ENCODE assay signal across 24 cellular contexts in genomic region chr9:125293134-125293533, GRCh38. TPM values are rescaled to one million over a fixed set of nuclear protein-coding genes. Genes with fewer than 3 reads are reported as not detected.
DNase-seq lines count a peak whose midpoint lies in the region; ATAC-seq and TF ChIP-seq lines count a peak whose summit lies in the region.
"Had no signal": no experiment of that assay in that cellular context is flagged by ENCODE, and none has a peak within 500 bp of the region (broad histone marks: within the 10 kb centered on the region; RNA-seq: fewer than 3 reads in every experiment).

No MANE protein-coding gene starts in this region.

- no peak overlapping the region for H3K4me3 ChIP-seq in Panc1 (ENCODE audit: low read depth in 2 of 2, low read length in 2 of 2)
- H3K4me3 ChIP-seq: A549, heart right ventricle, upper lobe of right lung had no signal

- peak overlapping the region; percentile 39; the same call in 1 of the 2 replicates for H3K27ac ChIP-seq in Panc1 (ENCODE audit: low read length)
- H3K27ac ChIP-seq: A549, heart right ventricle, upper lobe of right lung had no signal

- DNase-seq in activated CD8-positive, alpha-beta T cell treated with anti-CD3 and anti-CD28 coated beads for 36 hours, result no peak
- DNase-seq in activated CD8-positive, alpha-beta T cell treated with anti-CD3 and anti-CD28 coated beads, Interleukin-2, amount 10 ng/mL, durations not matched to agents 7 days and 5 days, result no peak
- DNase-seq in Panc1 (ENCODE audit: low read depth, low spot score), result no peak
- peak; percentile 79 for DNase-seq in renal cortical epithelial cell (ENCODE audit: low read depth)
- no peak for DNase-seq in NCI-H2227 treated with DMSO at 0.1 percent for 48 hours (lab: John Stamatoyannopoulos, UW)
- no peak for DNase-seq in NCI-H1417 treated with DMSO at 0.1 percent for 48 hours (lab: John Stamatoyannopoulos, UW)
- DNase-seq in SIG-M5 (lab: John Stamatoyannopoulos, UW), result no peak
- DNase-seq: activated CD4-positive, alpha-beta memory T cell treated with anti-CD3 and anti-CD28 coated beads for 36 hours; activated naive CD4-positive, alpha-beta T cell treated with anti-CD3 and anti-CD28 coated beads, Interleukin-2, amount 50 U/mL, for 16 hours; activated T-cell treated with anti-CD3 and anti-CD28 coated beads, Interleukin-2, amount 50 U/mL, for 24 hours; H9; heart right ventricle; mesendoderm; natural killer cell; NCI-H2029; NCI-H524; posterior cingulate gyrus; stimulated activated CD4-positive, alpha-beta T cell treated with anti-CD3 and anti-CD28 coated beads, Interleukin-1b, Interleukin-23, amount 100 ng/mL, for 48 hours; upper lobe of right lung had no signal

- intact Hi-C loops in activated CD8-positive, alpha-beta T cell treated with anti-CD3 and anti-CD28 coated beads for 36 hours (cut with micrococcal nuclease), result no loop called here
- intact Hi-C loops in Panc1 (cut with micrococcal nuclease; ENCODE audit: unreplicated experiment), result no loop called here

- H3K4me1 Mint-ChIP-seq in activated CD8-positive, alpha-beta T cell treated with anti-CD3 and anti-CD28 coated beads for 36 hours (ENCODE audit: low read depth), result peaks cover 3% of the 10 kb centered on the region
- H3K4me1 Mint-ChIP-seq in activated CD8-positive, alpha-beta T cell treated with anti-CD3 and anti-CD28 coated beads, Interleukin-2, amount 10 ng/mL, durations not matched to agents 7 days and 5 days (ENCODE audit: low read depth), result peaks cover 3% of the 10 kb centered on the region

- no peak overlapping the region for H3K4me3 Mint-ChIP-seq in activated CD8-positive, alpha-beta T cell treated with anti-CD3 and anti-CD28 coated beads for 36 hours
- no peak overlapping the region for H3K4me3 Mint-ChIP-seq in activated CD8-positive, alpha-beta T cell treated with anti-CD3 and anti-CD28 coated beads, Interleukin-2, amount 10 ng/mL, durations not matched to agents 7 days and 5 days
- H3K4me3 Mint-ChIP-seq: activated CD4-positive, alpha-beta memory T cell treated with anti-CD3 and anti-CD28 coated beads for 36 hours; activated T-cell treated with anti-CD3 and anti-CD28 coated beads, Interleukin-2, amount 50 U/mL, for 24 hours; H9; natural killer cell; stimulated activated naive CD8-positive, alpha-beta T cell treated with anti-CD3 and anti-CD28 coated beads, Interleukin-15, Interleukin-2, amounts not matched to agents 100 ng/mL and 50 ng/mL, for 24 hours; T-helper 1 cell treated with Interleukin-12 subunit alpha and Interleukin-12 subunit beta and Interleukin-4 antibody, amounts not matched to agents 30 μg/mL and 1 μg/mL, for 36 hours had no signal

- in situ Hi-C loops in Panc1 (cut with HindIII; ENCODE audit: low pct_unique_long_range_greater_than_20kb, low sequenced_read_pairs), result no loop called here

- H3K9me3 ChIP-seq in Panc1 (ENCODE audit: control insufficient read depth, insufficient read depth, low read depth, low read length), result no peaks in the 10 kb centered on the region
- H3K9me3 ChIP-seq: A549, heart right ventricle, upper lobe of right lung had no signal

- H3K27me3 Mint-ChIP-seq in activated CD8-positive, alpha-beta T cell treated with anti-CD3 and anti-CD28 coated beads for 36 hours, result no peaks in the 10 kb centered on the region
- H3K27me3 Mint-ChIP-seq in activated CD8-positive, alpha-beta T cell treated with anti-CD3 and anti-CD28 coated beads, Interleukin-2, amount 10 ng/mL, durations not matched to agents 7 days and 5 days (ENCODE audit: low read depth), result no peaks in the 10 kb centered on the region
- H3K27me3 Mint-ChIP-seq: activated CD4-positive, alpha-beta memory T cell treated with anti-CD3 and anti-CD28 coated beads for 36 hours; activated T-cell treated with anti-CD3 and anti-CD28 coated beads, Interleukin-2, amount 50 U/mL, for 24 hours; stimulated activated naive CD8-positive, alpha-beta T cell treated with anti-CD3 and anti-CD28 coated beads, Interleukin-15, Interleukin-2, amounts not matched to agents 100 ng/mL and 50 ng/mL, for 24 hours had no signal

- BruUV-seq in Panc1 (replicated peaks; lab: Mats Ljungman, UMichigan), result no TSS peak

- H3K27ac Mint-ChIP-seq in activated CD8-positive, alpha-beta T cell treated with anti-CD3 and anti-CD28 coated beads for 36 hours, result no peak overlapping the region
- no peak overlapping the region for H3K27ac Mint-ChIP-seq in activated CD8-positive, alpha-beta T cell treated with anti-CD3 and anti-CD28 coated beads, Interleukin-2, amount 10 ng/mL, durations not matched to agents 7 days and 5 days
- H3K27ac Mint-ChIP-seq: activated CD4-positive, alpha-beta memory T cell treated with anti-CD3 and anti-CD28 coated beads for 36 hours; activated T-cell treated with anti-CD3 and anti-CD28 coated beads, Interleukin-2, amount 50 U/mL, for 24 hours; H9; natural killer cell; stimulated activated naive CD8-positive, alpha-beta T cell treated with anti-CD3 and anti-CD28 coated beads, Interleukin-15, Interleukin-2, amounts not matched to agents 100 ng/mL and 50 ng/mL, for 24 hours; T-helper 1 cell treated with Interleukin-12 subunit alpha and Interleukin-12 subunit beta and Interleukin-4 antibody, amounts not matched to agents 30 μg/mL and 1 μg/mL, for 36 hours had no signal

- H3K27me3 ChIP-seq in Panc1 (ENCODE audit: control insufficient read depth, insufficient read depth, low read length), result no peaks in the 10 kb centered on the region
- H3K27me3 ChIP-seq: heart right ventricle, upper lobe of right lung had no signal

- H3K36me3 ChIP-seq in Panc1 (ENCODE audit: control insufficient read depth, insufficient read depth, low read length), result no peaks in the 10 kb centered on the region

- H3K36me3 Mint-ChIP-seq in activated CD8-positive, alpha-beta T cell treated with anti-CD3 and anti-CD28 coated beads for 36 hours (ENCODE audit: low read depth), result peaks cover 2% of the 10 kb centered on the region
- H3K36me3 Mint-ChIP-seq in activated CD8-positive, alpha-beta T cell treated with anti-CD3 and anti-CD28 coated beads, Interleukin-2, amount 10 ng/mL, durations not matched to agents 7 days and 5 days (ENCODE audit: low read depth), result peaks cover 10% of the 10 kb centered on the region
- H3K36me3 Mint-ChIP-seq: activated CD4-positive, alpha-beta memory T cell treated with anti-CD3 and anti-CD28 coated beads for 36 hours; natural killer cell had no signal

- TF ChIP-seq CTCF in activated CD8-positive, alpha-beta T cell treated with anti-CD3 and anti-CD28 coated beads for 36 hours (IDR thresholded peaks at IDR 0.05), result no peak
- TF ChIP-seq CTCF in Panc1 (IDR thresholded peaks at IDR 0.05), result no peak

- POLR2A ChIA-PET in activated CD8-positive, alpha-beta T cell treated with anti-CD3 and anti-CD28 coated beads for 36 hours (lab: Charles Lee), result interaction anchor here (0.6 to 0.7 kb wide), 2 partner anchors 11 to 52 kb away, joined by 3 read pairs; partner anchors contain the start of gene HSPA5
- POLR2A ChIA-PET in activated CD8-positive, alpha-beta T cell treated with anti-CD3 and anti-CD28 coated beads, Interleukin-2, amount 10 ng/mL, durations not matched to agents 7 days and 5 days (lab: Charles Lee), result interaction anchor here (0.6 kb wide), 1 partner anchor 426 kb away, joined by 3 read pairs; no protein-coding TSS in a partner anchor
- POLR2A ChIA-PET in Panc1 (lab: Charles Lee), result interaction anchor here (0.7 kb wide), 1 partner anchor 90 kb away, joined by 5 read pairs; no protein-coding TSS in a partner anchor

- peaks cover 17% of the 10 kb centered on the region for H3K4me1 ChIP-seq in Panc1 (ENCODE audit: control insufficient read depth, insufficient read depth, low read length)

- H3K9me3 Mint-ChIP-seq in activated CD8-positive, alpha-beta T cell treated with anti-CD3 and anti-CD28 coated beads for 36 hours, result no peaks in the 10 kb centered on the region
- H3K9me3 Mint-ChIP-seq in activated CD8-positive, alpha-beta T cell treated with anti-CD3 and anti-CD28 coated beads, Interleukin-2, amount 10 ng/mL, durations not matched to agents 7 days and 5 days (ENCODE audit: insufficient read depth), result no peaks in the 10 kb centered on the region
- H3K9me3 Mint-ChIP-seq: activated CD4-positive, alpha-beta memory T cell treated with anti-CD3 and anti-CD28 coated beads for 36 hours; activated T-cell treated with anti-CD3 and anti-CD28 coated beads, Interleukin-2, amount 50 U/mL, for 24 hours; H9; natural killer cell; stimulated activated naive CD8-positive, alpha-beta T cell treated with anti-CD3 and anti-CD28 coated beads, Interleukin-15, Interleukin-2, amounts not matched to agents 100 ng/mL and 50 ng/mL, for 24 hours; T-helper 1 cell treated with Interleukin-12 subunit alpha and Interleukin-12 subunit beta and Interleukin-4 antibody, amounts not matched to agents 30 μg/mL and 1 μg/mL, for 36 hours had no signal

- peak; percentile 30 for ATAC-seq in activated CD8-positive, alpha-beta T cell treated with anti-CD3 and anti-CD28 coated beads for 36 hours
- no peak for ATAC-seq in activated CD8-positive, alpha-beta T cell treated with anti-CD3 and anti-CD28 coated beads, Interleukin-2, amount 10 ng/mL, durations not matched to agents 7 days and 5 days
- ATAC-seq in Panc1 (no peak), esophagus mucosa (peak; percentile 94)
- ATAC-seq: A549, HepG2, natural killer cell, upper lobe of right lung had no signal

- CTCF ChIA-PET in activated CD8-positive, alpha-beta T cell treated with anti-CD3 and anti-CD28 coated beads for 36 hours (lab: Charles Lee), result no interaction called here
- CTCF ChIA-PET in activated CD8-positive, alpha-beta T cell treated with anti-CD3 and anti-CD28 coated beads, Interleukin-2, amount 10 ng/mL, durations not matched to agents 7 days and 5 days (lab: Charles Lee), result interaction anchor here (0.7 to 1.1 kb wide), 2 partner anchors 14 to 52 kb away, joined by 3 read pairs; no protein-coding TSS in a partner anchor
- CTCF ChIA-PET in Panc1 (lab: Charles Lee), result no interaction called here

RNA-seq across cellular contexts. Expression of gene GAPVD1, which starts 31.5 kb away (rescaled TPM):
- 10 to 100 TPM; 49.7 to 49.8 TPM for total RNA-seq in activated CD8-positive, alpha-beta T cell treated with anti-CD3 and anti-CD28 coated beads for 36 hours
- total RNA-seq in activated CD8-positive, alpha-beta T cell treated with anti-CD3 and anti-CD28 coated beads, Interleukin-2, amount 10 ng/mL, durations not matched to agents 7 days and 5 days, result 10 to 100 TPM; 52.1 to 59.4 TPM
- total RNA-seq in Panc1 (2021; ENCODE audit: unreplicated experiment) (48.6 TPM), esophagus mucosa (34.6 TPM), renal cortical epithelial cell (32.3 and 50.0 TPM in 2 replicates)
- polyA plus RNA-seq in Panc1 (2012; ENCODE audit: insufficient read length), result 21.5 TPM

RNA-seq across cellular contexts. Expression of gene HSPA5, which starts 52.0 kb away (rescaled TPM):
- total RNA-seq in activated CD8-positive, alpha-beta T cell treated with anti-CD3 and anti-CD28 coated beads for 36 hours, result 100 to 1,000 TPM; 161 to 163 TPM
- 100 to 1,000 TPM; 146 to 148 TPM for total RNA-seq in activated CD8-positive, alpha-beta T cell treated with anti-CD3 and anti-CD28 coated beads, Interleukin-2, amount 10 ng/mL, durations not matched to agents 7 days and 5 days
- total RNA-seq in Panc1 (2021; ENCODE audit: unreplicated experiment) (281 TPM), esophagus mucosa (119 TPM), renal cortical epithelial cell (123 and 354 TPM in 2 replicates)
- 225 TPM for polyA plus RNA-seq in Panc1 (2012; ENCODE audit: insufficient read length)

Comparison
In these comparisons a context has a peak if more than half of its experiments do, and no peak if none do; other contexts are left out.
1. ATAC-seq: peak in activated CD8-positive, alpha-beta T cell treated with anti-CD3 and anti-CD28 coated beads for 36 hours (single experiment) and esophagus mucosa (single experiment); none in activated CD8-positive, alpha-beta T cell treated with anti-CD3 and anti-CD28 coated beads, Interleukin-2, amount 10 ng/mL, durations not matched to agents 7 days and 5 days (single experiment) and Panc1 (single experiment).